ENCODE assay signal across 8 cellular contexts in the genomic region with DNA sequence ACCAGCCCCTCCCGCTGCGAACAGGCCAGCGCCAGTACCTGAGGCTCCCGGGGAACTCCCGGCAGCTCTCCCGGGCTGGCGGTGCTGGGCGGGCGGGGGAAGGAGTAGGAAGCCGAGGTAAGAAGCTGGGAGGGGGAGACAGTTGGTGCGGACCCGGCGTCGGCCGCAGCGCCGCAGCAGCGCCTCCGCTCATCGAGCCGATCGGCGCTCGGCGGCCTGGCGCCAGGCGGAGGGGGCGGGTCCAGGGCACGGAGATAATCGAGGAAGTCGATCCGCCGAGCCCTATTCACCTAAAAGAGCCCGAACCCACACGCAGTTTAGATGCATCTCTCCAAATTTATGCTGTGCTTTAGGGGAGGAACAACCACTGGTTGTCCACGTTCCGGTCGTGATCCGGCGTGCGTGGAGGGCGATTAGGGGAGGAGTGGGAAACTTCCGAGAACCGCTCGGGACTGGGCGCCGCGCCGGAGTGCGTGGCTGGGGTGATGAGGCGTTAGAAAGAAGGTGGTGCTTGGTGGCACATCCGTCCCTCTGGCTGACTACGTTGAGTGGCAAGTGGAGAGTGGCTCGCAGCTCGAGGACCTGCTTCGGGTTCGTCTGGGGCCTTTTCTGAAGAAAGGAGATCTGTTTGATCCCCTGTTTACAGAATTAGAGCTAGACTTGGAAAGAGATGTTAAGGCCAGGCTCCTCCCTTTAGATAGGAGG. TPM values are rescaled to one million over a fixed set of nuclear protein-coding genes. Genes with fewer than 3 reads are reported as not detected.
A peak's percentile ranks its signal among the peaks of the same experiment; 100 is the strongest.
DNase-seq lines count a peak whose midpoint lies in the region; ATAC-seq and TF ChIP-seq lines count a peak whose summit lies in the region.

A gene with protein sequence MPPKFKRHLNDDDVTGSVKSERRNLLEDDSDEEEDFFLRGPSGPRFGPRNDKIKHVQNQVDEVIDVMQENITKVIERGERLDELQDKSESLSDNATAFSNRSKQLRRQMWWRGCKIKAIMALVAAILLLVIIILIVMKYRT (minus strand): TSS at position 194 of the 705 bp plus-strand sequence. CDS start 3,651 bp downstream, outside the sequence.

- H4K20me1 ChIP-seq in GM23248 (ENCODE audit: insufficient read depth) (no peaks in the 10 kb centered on the region), Karpas-422 (ENCODE audit: insufficient read depth, low read depth, low read length) (no peaks in the 10 kb centered on the region), fibroblast of lung (ENCODE audit: control insufficient read depth, extremely low read depth, insufficient read depth, low read length) (no peaks in the 10 kb centered on the region)

- H3K79me2 ChIP-seq in GM23248 (ENCODE audit: insufficient read depth) (peaks cover 48% of the 10 kb centered on the region), Karpas-422 (ENCODE audit: low read length) (peaks cover 24% of the 10 kb centered on the region), fibroblast of lung (ENCODE audit: control insufficient read depth, insufficient read depth, low read length) (peaks cover 35% of the 10 kb centered on the region)

- H3K27me3 Mint-ChIP-seq in activated T-helper 2 cell treated with anti-CD3 and anti-CD28 coated beads, Interferon-gamma antibody, Interleukin-2, Interleukin-4, amounts not matched to agents 10 μg/mL and 5 μg/mL and 100 μg/mL, durations not matched to agents 14 hours and 24 hours and 36 hours (ENCODE audit: low read depth) = no peaks in the 10 kb centered on the region
- no peaks in the 10 kb centered on the region for H3K27me3 Mint-ChIP-seq in naive thymus-derived CD8-positive, alpha-beta T cell
- no peaks in the 10 kb centered on the region for H3K27me3 Mint-ChIP-seq in stimulated activated naive B cell treated with anti-CD40 and anti-IgM and Interleukin-4, amounts not matched to agents 10 μg/mL and 1 μg/mL and 100 μg/mL, for 72 hours

- peaks cover 47% of the 10 kb centered on the region for H3K4me1 Mint-ChIP-seq in activated T-helper 2 cell treated with anti-CD3 and anti-CD28 coated beads, Interferon-gamma antibody, Interleukin-2, Interleukin-4, amounts not matched to agents 10 μg/mL and 5 μg/mL and 100 μg/mL, durations not matched to agents 14 hours and 24 hours and 36 hours (ENCODE audit: low read depth)
- peaks cover 29 to 61% (median 52%) of the 10 kb centered on the region in 4 donors for H3K4me1 Mint-ChIP-seq in naive thymus-derived CD8-positive, alpha-beta T cell
- peaks cover 19 to 40% of the 10 kb centered on the region in 2 donors for H3K4me1 Mint-ChIP-seq in stimulated activated naive B cell treated with anti-CD40 and anti-IgM and Interleukin-4, amounts not matched to agents 10 μg/mL and 1 μg/mL and 100 μg/mL, for 72 hours

- intact Hi-C loops in activated T-helper 2 cell treated with anti-CD3 and anti-CD28 coated beads, Interferon-gamma antibody, Interleukin-2, Interleukin-4, amounts not matched to agents 10 μg/mL and 5 μg/mL and 100 μg/mL, durations not matched to agents 14 hours and 24 hours and 36 hours (cut with micrococcal nuclease) = loop anchor here (1.0 to 10.0 kb wide), 7 partner anchors 39 to 790 kb away; partner anchors contain the start of genes DNM3, METTL13, PRRC2C and SUCO

- H3K27ac ChIP-seq in GM23248 (peak within 1 kb of the TSS; percentile 98), Karpas-422 (ENCODE audit: low read length) (peak within 1 kb of the TSS; percentile 70), fibroblast of lung (ENCODE audit: insufficient read depth, low read length) (peak within 1 kb of the TSS; percentile 93)

- no peaks in the 10 kb centered on the region for H3K27me3 ChIP-seq in GM23248 (replicated peaks; ENCODE audit: insufficient read depth)
- H3K27me3 ChIP-seq in Karpas-422 (ENCODE audit: low read length) = no peaks in the 10 kb centered on the region
- H3K27me3 ChIP-seq in fibroblast of lung (ENCODE audit: control insufficient read depth, insufficient read depth, low read length) = no peaks in the 10 kb centered on the region

- WGBS in GM23248 (ENCODE audit: low coverage in 1 of 2, low lambda C conversion rate in 2 of 2, missing lambda C conversion rate in 2 of 2), 2 experiments = 1 to 3% methylated on average over 30 to 56 of the region's 57 CpGs

- no peak for TF ChIP-seq CTCF in fibroblast of lung (conservative IDR thresholded peaks at IDR 0.05 in 1 of 2, IDR thresholded peaks at IDR 0.05 in 1 of 2; ENCODE audit: low read depth in 1 of 2, low read length in 2 of 2)

- H2AFZ ChIP-seq in GM23248 (peak within 1 kb of the TSS; percentile 95), Karpas-422 (ENCODE audit: low read length) (peak within 1 kb of the TSS; percentile 94), fibroblast of lung (ENCODE audit: low read length) (peak within 1 kb of the TSS; percentile 68)

- H3K4me2 ChIP-seq in GM23248 (ENCODE audit: unreplicated experiment) (peak within 1 kb of the TSS; percentile 99), Karpas-422 (ENCODE audit: low read depth, low read length, poor library complexity, severe bottlenecking) (peak within 1 kb of the TSS; percentile 93), fibroblast of lung (ENCODE audit: extremely low read depth, insufficient read depth, low read length) (peak within 1 kb of the TSS; percentile 93)

- H3K4me1 ChIP-seq in GM23248 (ENCODE audit: insufficient read depth) (peaks cover 34% of the 10 kb centered on the region), Karpas-422 (ENCODE audit: low read length) (peaks cover 30% of the 10 kb centered on the region), fibroblast of lung (ENCODE audit: control insufficient read depth, extremely low read depth, insufficient read depth, low read length) (peaks cover 16% of the 10 kb centered on the region)

- DNase-seq in EH (ENCODE audit: low read depth) (peak; percentile 81), GM23248 (peak; percentile 93), Karpas-422 (peak; percentile 95), RPMI8226 (peak; percentile 94), fibroblast of lung (ENCODE audit: low read depth in 2 of 2) (peak; percentile 80 to 85)
- DNase-seq in activated T-helper 2 cell treated with anti-CD3 and anti-CD28 coated beads, Interferon-gamma antibody, Interleukin-2, Interleukin-4, amounts not matched to agents 10 μg/mL and 5 μg/mL and 100 μg/mL, durations not matched to agents 14 hours and 24 hours and 36 hours (ENCODE audit: low spot score) = peak; percentile 81
- DNase-seq in naive thymus-derived CD8-positive, alpha-beta T cell = peak; percentile 78 to 94 (median 84)
- DNase-seq in stimulated activated naive B cell treated with anti-CD40 and anti-IgM and Interleukin-4, amounts not matched to agents 10 μg/mL and 1 μg/mL and 100 μg/mL, for 72 hours = peak; percentile 80

- H3K9me2 ChIP-seq in GM23248 (ENCODE audit: insufficient read depth) (no peaks in the 10 kb centered on the region), Karpas-422 (replicated peaks; ENCODE audit: insufficient read depth, low read length) (no peaks in the 10 kb centered on the region)

- no peaks in the 10 kb centered on the region for H3K9me3 Mint-ChIP-seq in activated T-helper 2 cell treated with anti-CD3 and anti-CD28 coated beads, Interferon-gamma antibody, Interleukin-2, Interleukin-4, amounts not matched to agents 10 μg/mL and 5 μg/mL and 100 μg/mL, durations not matched to agents 14 hours and 24 hours and 36 hours
- no peaks in the 10 kb centered on the region for H3K9me3 Mint-ChIP-seq in naive thymus-derived CD8-positive, alpha-beta T cell
- H3K9me3 Mint-ChIP-seq in stimulated activated naive B cell treated with anti-CD40 and anti-IgM and Interleukin-4, amounts not matched to agents 10 μg/mL and 1 μg/mL and 100 μg/mL, for 72 hours = no peaks in the 10 kb centered on the region

- peaks cover 37% of the 10 kb centered on the region for H3F3A ChIP-seq in GM23248 (ENCODE audit: insufficient read depth)

- H3K36me3 Mint-ChIP-seq in activated T-helper 2 cell treated with anti-CD3 and anti-CD28 coated beads, Interferon-gamma antibody, Interleukin-2, Interleukin-4, amounts not matched to agents 10 μg/mL and 5 μg/mL and 100 μg/mL, durations not matched to agents 14 hours and 24 hours and 36 hours (ENCODE audit: low read depth) = peaks cover 8% of the 10 kb centered on the region
- peaks cover 1 to 10% (median 2%) of the 10 kb centered on the region in 3 donors for H3K36me3 Mint-ChIP-seq in naive thymus-derived CD8-positive, alpha-beta T cell
- peaks cover under 1 to 2% of the 10 kb centered on the region in 2 donors for H3K36me3 Mint-ChIP-seq in stimulated activated naive B cell treated with anti-CD40 and anti-IgM and Interleukin-4, amounts not matched to agents 10 μg/mL and 1 μg/mL and 100 μg/mL, for 72 hours

- H3K27ac Mint-ChIP-seq in activated T-helper 2 cell treated with anti-CD3 and anti-CD28 coated beads, Interferon-gamma antibody, Interleukin-2, Interleukin-4, amounts not matched to agents 10 μg/mL and 5 μg/mL and 100 μg/mL, durations not matched to agents 14 hours and 24 hours and 36 hours = peak within 1 kb of the TSS; percentile 99
- H3K27ac Mint-ChIP-seq in naive thymus-derived CD8-positive, alpha-beta T cell = peak within 1 kb of the TSS; percentile 98 to 100 (median 100)
- peak within 1 kb of the TSS; percentile 99 for H3K27ac Mint-ChIP-seq in stimulated activated naive B cell treated with anti-CD40 and anti-IgM and Interleukin-4, amounts not matched to agents 10 μg/mL and 1 μg/mL and 100 μg/mL, for 72 hours

- peak within 1 kb of the TSS; percentile 97 for H3K4me3 Mint-ChIP-seq in activated T-helper 2 cell treated with anti-CD3 and anti-CD28 coated beads, Interferon-gamma antibody, Interleukin-2, Interleukin-4, amounts not matched to agents 10 μg/mL and 5 μg/mL and 100 μg/mL, durations not matched to agents 14 hours and 24 hours and 36 hours (ENCODE audit: low read depth)
- peak within 1 kb of the TSS; percentile 93 to 100 (median 100) for H3K4me3 Mint-ChIP-seq in naive thymus-derived CD8-positive, alpha-beta T cell
- peak within 1 kb of the TSS; percentile 99 for H3K4me3 Mint-ChIP-seq in stimulated activated naive B cell treated with anti-CD40 and anti-IgM and Interleukin-4, amounts not matched to agents 10 μg/mL and 1 μg/mL and 100 μg/mL, for 72 hours

- peak; percentile 90 to 93 for ATAC-seq in naive thymus-derived CD8-positive, alpha-beta T cell
- ATAC-seq in stimulated activated naive B cell treated with anti-CD40 and anti-IgM and Interleukin-4, amounts not matched to agents 10 μg/mL and 1 μg/mL and 100 μg/mL, for 72 hours (replicated peaks) = peak; percentile 94 to 96

- H3K36me3 ChIP-seq in GM23248 (ENCODE audit: low read depth) (peaks cover 9% of the 10 kb centered on the region), Karpas-422 (ENCODE audit: insufficient read depth, low read length) (no peaks in the 10 kb centered on the region), fibroblast of lung (ENCODE audit: control insufficient read depth, insufficient read depth, low read length) (no peaks in the 10 kb centered on the region)

- in situ Hi-C loops in GM23248 (cut with MboI) = no loop called here

- H3K9ac ChIP-seq in GM23248 = peak within 1 kb of the TSS; percentile 92
- H3K9ac ChIP-seq in Karpas-422 (ENCODE audit: low read length) = peak within 1 kb of the TSS; percentile 88
- H3K9ac ChIP-seq in fibroblast of lung (ENCODE audit: insufficient read depth, low read length) = peak within 1 kb of the TSS; percentile 78

- H3K4me3 ChIP-seq in GM23248 = peak within 1 kb of the TSS; percentile 96
- peak within 1 kb of the TSS; percentile 86 for H3K4me3 ChIP-seq in Karpas-422 (ENCODE audit: low read length)
- H3K4me3 ChIP-seq in fibroblast of lung (replicated peaks in 1 of 4; ENCODE audit: control extremely low read depth in 1 of 4, insufficient read depth in 1 of 4, low read depth in 3 of 4, low read length in 4 of 4) = peak within 1 kb of the TSS; percentile 74 to 95 (median 85)

- POLR2A ChIA-PET in naive thymus-derived CD8-positive, alpha-beta T cell (lab: Charles Lee) = interaction anchor here (0.5 to 5.8 kb wide), 13 partner anchors 9 to 1849 kb away, joined by 3 to 124 read pairs (median 4); partner anchors contain the start of genes DNM3, METTL13, PRRC2C and SCYL3

- no peaks in the 10 kb centered on the region for H3K9me3 ChIP-seq in GM23248 (ENCODE audit: low read depth)
- no peaks in the 10 kb centered on the region for H3K9me3 ChIP-seq in Karpas-422 (ENCODE audit: low read length)
- no peaks in the 10 kb centered on the region for H3K9me3 ChIP-seq in fibroblast of lung (ENCODE audit: control insufficient read depth, insufficient read depth, low read depth, low read length)

RNA-seq across cellular contexts. Expression of the gene that starts here (rescaled TPM):
- total RNA-seq in GM23248 (2014; rRNA removed; shearing (Covaris generic)) = 7.3 and 11.3 TPM in 2 replicates
- polyA plus RNA-seq in GM23248 (2016; fragmentation: Nextera tagmentation; extraction: Ambion mirVana) (21.2 and 24.1 TPM in 2 replicates), fibroblast of lung (21.8 and 29.0 TPM in 2 replicates)
- 6.3 and 9.0 TPM in 2 replicates for total RNA-seq in Karpas-422 (2014; rRNA removed; shearing (Covaris generic); ENCODE audit: low replicate concordance)
- total RNA-seq in activated T-helper 2 cell treated with anti-CD3 and anti-CD28 coated beads, Interferon-gamma antibody, Interleukin-2, Interleukin-4, amounts not matched to agents 10 μg/mL and 5 μg/mL and 100 μg/mL, durations not matched to agents 14 hours and 24 hours and 36 hours = 10.2 and 11.8 TPM in 2 replicates
- total RNA-seq in fibroblast of lung = 14.1 and 32.9 TPM in 2 replicates
- 21.1 and 25.0 TPM in 2 replicates for polyA plus RNA-seq in fibroblast of lung (2012)
- polyA minus RNA-seq in fibroblast of lung (ENCODE audit: low replicate concordance) = 0.19 and 0.20 TPM in 2 replicates
- total RNA-seq in naive thymus-derived CD8-positive, alpha-beta T cell = 10 to 100 TPM; 27.5 to 28.0 TPM
- polyA plus RNA-seq in naive thymus-derived CD8-positive, alpha-beta T cell = 10 to 100 TPM; 18.3 to 19.9 (median 19.8) TPM

Comparison
In these comparisons a context has a peak if more than half of its experiments do, and no peak if none do; other contexts are left out.
1. Peak in every context shown above with its lines: DNase-seq, ATAC-seq, H3K4me3 ChIP-seq and H3K27ac ChIP-seq.